Comparison of ENCODE assay signal across 27 cellular contexts in the genomic region with DNA sequence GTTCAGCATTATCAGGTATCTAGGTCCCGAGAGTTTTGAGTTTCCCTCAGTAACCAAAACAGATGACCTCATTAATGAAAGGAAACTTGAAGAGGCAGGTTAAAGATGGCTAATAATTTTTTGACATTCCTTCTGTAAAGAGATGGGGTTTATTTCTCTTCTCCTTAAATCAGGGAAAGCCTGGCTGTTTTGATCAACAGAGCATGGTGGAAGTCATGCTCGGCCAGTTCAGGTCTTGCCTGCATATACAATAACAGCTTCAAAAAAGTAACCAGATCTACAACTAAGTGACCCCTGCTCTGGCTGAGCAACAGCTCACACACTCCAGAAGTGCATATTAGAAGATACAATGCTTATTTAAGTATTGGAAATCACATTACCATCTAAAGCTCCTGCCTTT.
"Had no signal": no experiment of that assay in that cellular context is flagged by ENCODE, and none has a peak within 500 bp of the region (broad histone marks: within the 10 kb centered on the region; RNA-seq: fewer than 3 reads in every experiment).

No MANE protein-coding gene starts in this region.

- FAIRE-seq: endometrium, kidney had no signal

- H3K4me3 ChIP-seq: colonic mucosa, esophagus squamous epithelium, gastrocnemius medialis, heart right ventricle, left lung, lower lobe of right lung, mucosa of descending colon had no signal

- H3K9me3 ChIP-seq: colonic mucosa, esophagus squamous epithelium, gastrocnemius medialis, heart right ventricle, left lung, lower lobe of right lung, mucosa of descending colon had no signal

- H3K4me1 ChIP-seq: colonic mucosa, esophagus squamous epithelium, gastrocnemius medialis, left lung, lower lobe of right lung had no signal

- DNase-seq: colonic mucosa; cortex of kidney; effector CD8-positive, alpha-beta T cell; effector memory CD8-positive, alpha-beta T cell; endodermal cell; erythroblast; esophagus squamous epithelium; foreskin fibroblast; foreskin melanocyte; gastrocnemius medialis; glutamatergic neuron; head of caudate nucleus; heart right ventricle; hippocampal formation; islet precursor cell; kidney; kidney glomerular epithelial cell; left colon; left lung; left ventricle myocardium superior; lower lobe of right lung; mesenchymal stem cell; mucosa of descending colon; naive B cell had no signal

- ATAC-seq: effector memory CD8-positive, alpha-beta T cell; esophagus mucosa; gastrocnemius medialis; heart right ventricle; left colon; left lung; left ventricle myocardium superior; lower lobe of right lung; mucosa of descending colon had no signal

- H3K27ac ChIP-seq: colonic mucosa, epithelial cell of prostate, esophagus squamous epithelium, gastrocnemius medialis, heart right ventricle, left lung, lower lobe of right lung had no signal

- H3K27me3 ChIP-seq: colonic mucosa, esophagus squamous epithelium, gastrocnemius medialis, heart right ventricle, left lung had no signal

- H3K36me3 ChIP-seq: colonic mucosa, esophagus squamous epithelium, gastrocnemius medialis, heart right ventricle, left lung, lower lobe of right lung had no signal
